In the genomic region with DNA sequence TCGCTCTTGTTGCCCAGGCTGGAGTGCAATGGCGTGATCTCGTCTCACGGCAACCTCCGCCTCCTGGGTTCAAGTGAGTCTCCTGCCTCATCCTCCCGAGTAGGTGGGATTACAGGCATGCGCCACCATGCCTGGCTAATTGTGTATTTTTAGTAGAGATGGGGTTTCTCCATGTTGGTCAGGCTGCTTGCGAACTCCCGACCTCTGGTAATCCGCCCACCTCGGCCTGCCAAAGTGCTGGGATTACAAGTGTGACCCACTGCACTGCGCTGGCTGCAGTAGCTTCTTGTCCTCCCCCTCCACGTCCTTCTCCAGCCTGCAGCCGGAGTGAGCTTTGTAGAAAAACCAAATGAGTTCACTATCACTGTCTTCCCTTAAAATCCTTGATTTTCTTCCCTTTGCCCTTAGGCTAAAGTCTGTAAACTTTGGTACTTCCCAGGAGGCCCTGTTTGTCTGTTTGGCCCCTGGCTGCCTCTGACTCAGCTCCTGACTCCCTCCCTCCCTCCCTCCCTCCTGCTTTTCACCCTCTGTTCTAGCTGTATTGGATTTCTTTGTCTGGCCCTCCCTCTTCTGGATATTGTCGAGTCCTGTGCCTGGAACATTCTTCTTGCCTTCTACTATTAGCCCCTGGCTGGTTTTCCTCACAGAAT, we compare ENCODE assay signal across 1 cellular context.
TF ChIP-seq lines count a peak whose summit lies in the region.

No MANE protein-coding gene starts in this region.

TF ChIP-seq in HepG2, 621 proteins besides CTCF, POLR2A, EP300 and RAD21 (continued from another document and continues in another):
- TF ChIP-seq, protein P1, sequence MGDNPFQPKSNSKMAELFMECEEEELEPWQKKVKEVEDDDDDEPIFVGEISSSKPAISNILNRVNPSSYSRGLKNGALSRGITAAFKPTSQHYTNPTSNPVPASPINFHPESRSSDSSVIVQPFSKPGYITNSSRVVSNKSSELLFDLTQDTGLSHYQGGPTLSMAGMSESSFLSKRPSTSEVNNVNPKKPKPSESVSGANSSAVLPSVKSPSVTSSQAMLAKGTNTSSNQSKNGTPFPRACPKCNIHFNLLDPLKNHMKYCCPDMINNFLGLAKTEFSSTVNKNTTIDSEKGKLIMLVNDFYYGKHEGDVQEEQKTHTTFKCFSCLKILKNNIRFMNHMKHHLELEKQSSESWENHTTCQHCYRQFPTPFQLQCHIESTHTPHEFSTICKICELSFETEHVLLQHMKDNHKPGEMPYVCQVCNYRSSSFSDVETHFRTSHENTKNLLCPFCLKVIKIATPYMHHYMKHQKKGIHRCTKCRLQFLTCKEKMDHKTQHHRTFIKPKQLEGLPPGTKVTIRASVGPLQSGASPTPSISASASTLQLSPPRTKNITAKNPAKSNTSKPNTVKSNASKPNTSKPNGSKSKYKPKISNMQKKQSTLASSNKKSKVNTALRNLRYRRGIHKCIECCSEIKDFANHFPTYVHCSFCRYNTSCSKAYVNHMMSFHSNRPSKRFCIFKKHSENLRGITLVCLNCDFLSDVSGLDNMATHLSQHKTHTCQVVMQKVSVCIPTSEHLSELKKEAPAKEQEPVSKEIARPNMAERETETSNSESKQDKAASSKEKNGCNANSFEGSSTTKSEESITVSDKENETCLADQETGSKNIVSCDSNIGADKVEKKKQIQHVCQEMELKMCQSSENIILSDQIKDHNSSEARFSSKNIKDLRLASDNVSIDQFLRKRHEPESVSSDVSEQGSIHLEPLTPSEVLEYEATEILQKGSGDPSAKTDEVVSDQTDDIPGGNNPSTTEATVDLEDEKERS (CRISPR knock-in tag; IDR thresholded peaks at IDR 0.05): peak; percentile 78; the same call in 1 of the 2 replicates
- TF ChIP-seq, protein P2, sequence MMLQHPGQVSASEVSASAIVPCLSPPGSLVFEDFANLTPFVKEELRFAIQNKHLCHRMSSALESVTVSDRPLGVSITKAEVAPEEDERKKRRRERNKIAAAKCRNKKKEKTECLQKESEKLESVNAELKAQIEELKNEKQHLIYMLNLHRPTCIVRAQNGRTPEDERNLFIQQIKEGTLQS (CRISPR knock-in tag; IDR thresholded peaks at IDR 0.05): peak; percentile 69
- peak; percentile 33; the same call in 1 of the 2 replicates for TF ChIP-seq RFXAP (CRISPR knock-in tag; IDR thresholded peaks at IDR 0.05; ENCODE audit: borderline replicate concordance)
- TF ChIP-seq ZNF17 (CRISPR knock-in tag; IDR thresholded peaks at IDR 0.05): no peak
- no peak for TF ChIP-seq ZNF780A (CRISPR knock-in tag; IDR thresholded peaks at IDR 0.05)
- no peak; the same call in 1 of the 2 replicates for TF ChIP-seq ZNF816 (CRISPR knock-in tag; IDR thresholded peaks at IDR 0.05; ENCODE audit: borderline replicate concordance)
- no peak; the same call in 1 of the 2 replicates for TF ChIP-seq TCF7 (IDR thresholded peaks at IDR 0.05; ENCODE audit: low read depth)
- no peak; the same call in 1 of the 2 replicates for TF ChIP-seq SALL2 (CRISPR knock-in tag; IDR thresholded peaks at IDR 0.05)
- TF ChIP-seq MBNL3 (CRISPR knock-in tag; conservative IDR thresholded peaks at IDR 0.05): no peak
- TF ChIP-seq CCDC6 (CRISPR knock-in tag; IDR thresholded peaks at IDR 0.05): no peak
- TF ChIP-seq ZNF484 (CRISPR knock-in tag; IDR thresholded peaks at IDR 0.05; ENCODE audit: borderline replicate concordance, low read depth): no peak
- TF ChIP-seq ZNF75D (CRISPR knock-in tag; IDR thresholded peaks at IDR 0.05; ENCODE audit: borderline replicate concordance): no peak
- TF ChIP-seq, protein P3, sequence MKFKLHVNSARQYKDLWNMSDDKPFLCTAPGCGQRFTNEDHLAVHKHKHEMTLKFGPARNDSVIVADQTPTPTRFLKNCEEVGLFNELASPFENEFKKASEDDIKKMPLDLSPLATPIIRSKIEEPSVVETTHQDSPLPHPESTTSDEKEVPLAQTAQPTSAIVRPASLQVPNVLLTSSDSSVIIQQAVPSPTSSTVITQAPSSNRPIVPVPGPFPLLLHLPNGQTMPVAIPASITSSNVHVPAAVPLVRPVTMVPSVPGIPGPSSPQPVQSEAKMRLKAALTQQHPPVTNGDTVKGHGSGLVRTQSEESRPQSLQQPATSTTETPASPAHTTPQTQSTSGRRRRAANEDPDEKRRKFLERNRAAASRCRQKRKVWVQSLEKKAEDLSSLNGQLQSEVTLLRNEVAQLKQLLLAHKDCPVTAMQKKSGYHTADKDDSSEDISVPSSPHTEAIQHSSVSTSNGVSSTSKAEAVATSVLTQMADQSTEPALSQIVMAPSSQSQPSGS (CRISPR knock-in tag; IDR thresholded peaks at IDR 0.05): peak; percentile 65; the same call in 1 of the 2 replicates
- TF ChIP-seq ZSCAN20 (CRISPR knock-in tag; IDR thresholded peaks at IDR 0.05; ENCODE audit: borderline replicate concordance): no peak
- TF ChIP-seq RARG (CRISPR knock-in tag; IDR thresholded peaks at IDR 0.05; ENCODE audit: low read depth): no peak; the same call in 1 of the 2 replicates
- TF ChIP-seq, protein P4, sequence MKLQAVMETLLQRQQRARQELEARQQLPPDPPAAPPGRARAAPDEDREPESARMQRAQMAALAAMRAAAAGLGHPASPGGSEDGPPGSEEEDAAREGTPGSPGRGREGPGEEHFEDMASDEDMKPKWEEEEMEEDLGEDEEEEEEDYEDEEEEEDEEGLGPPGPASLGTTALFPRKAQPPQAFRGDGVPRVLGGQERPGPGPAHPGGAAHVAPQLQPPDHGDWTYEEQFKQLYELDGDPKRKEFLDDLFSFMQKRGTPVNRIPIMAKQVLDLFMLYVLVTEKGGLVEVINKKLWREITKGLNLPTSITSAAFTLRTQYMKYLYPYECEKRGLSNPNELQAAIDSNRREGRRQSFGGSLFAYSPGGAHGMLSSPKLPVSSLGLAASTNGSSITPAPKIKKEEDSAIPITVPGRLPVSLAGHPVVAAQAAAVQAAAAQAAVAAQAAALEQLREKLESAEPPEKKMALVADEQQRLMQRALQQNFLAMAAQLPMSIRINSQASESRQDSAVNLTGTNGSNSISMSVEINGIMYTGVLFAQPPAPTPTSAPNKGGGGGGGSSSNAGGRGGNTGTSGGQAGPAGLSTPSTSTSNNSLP (IDR thresholded peaks at IDR 0.05; ENCODE audit: low read depth, low read length): peak; percentile 54; the same call in 1 of the 2 replicates
- no peak for TF ChIP-seq ZNF253 (CRISPR knock-in tag; IDR thresholded peaks at IDR 0.05; ENCODE audit: borderline replicate concordance)
- TF ChIP-seq ZNF264 (CRISPR knock-in tag; IDR thresholded peaks at IDR 0.05): 0 out of 2 replicates have a peak, but pooled peaks have one; percentile 37
- TF ChIP-seq ZNF101 (CRISPR knock-in tag; IDR thresholded peaks at IDR 0.05; ENCODE audit: borderline replicate concordance, low read depth): no peak
- TF ChIP-seq, protein P5, sequence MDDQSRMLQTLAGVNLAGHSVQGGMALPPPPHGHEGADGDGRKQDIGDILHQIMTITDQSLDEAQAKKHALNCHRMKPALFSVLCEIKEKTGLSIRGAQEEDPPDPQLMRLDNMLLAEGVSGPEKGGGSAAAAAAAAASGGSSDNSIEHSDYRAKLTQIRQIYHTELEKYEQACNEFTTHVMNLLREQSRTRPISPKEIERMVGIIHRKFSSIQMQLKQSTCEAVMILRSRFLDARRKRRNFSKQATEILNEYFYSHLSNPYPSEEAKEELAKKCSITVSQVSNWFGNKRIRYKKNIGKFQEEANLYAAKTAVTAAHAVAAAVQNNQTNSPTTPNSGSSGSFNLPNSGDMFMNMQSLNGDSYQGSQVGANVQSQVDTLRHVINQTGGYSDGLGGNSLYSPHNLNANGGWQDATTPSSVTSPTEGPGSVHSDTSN (CRISPR knock-in tag; IDR thresholded peaks at IDR 0.05; ENCODE audit: borderline replicate concordance): no peak
- TF ChIP-seq, protein P6, sequence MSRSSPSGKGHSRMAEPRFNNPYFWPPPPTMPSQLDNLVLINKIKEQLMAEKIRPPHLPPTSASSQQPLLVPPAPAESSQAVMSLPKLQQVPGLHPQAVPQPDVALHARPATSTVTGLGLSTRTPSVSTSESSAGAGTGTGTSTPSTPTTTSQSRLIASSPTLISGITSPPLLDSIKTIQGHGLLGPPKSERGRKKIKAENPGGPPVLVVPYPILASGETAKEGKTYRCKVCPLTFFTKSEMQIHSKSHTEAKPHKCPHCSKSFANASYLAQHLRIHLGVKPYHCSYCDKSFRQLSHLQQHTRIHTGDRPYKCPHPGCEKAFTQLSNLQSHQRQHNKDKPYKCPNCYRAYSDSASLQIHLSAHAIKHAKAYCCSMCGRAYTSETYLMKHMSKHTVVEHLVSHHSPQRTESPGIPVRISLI (CRISPR knock-in tag; IDR thresholded peaks at IDR 0.05; ENCODE audit: borderline replicate concordance): 0 out of 2 replicates have a peak, but pooled peaks have one; percentile 45
- no peak for TF ChIP-seq ZFP36L1 (CRISPR knock-in tag; IDR thresholded peaks at IDR 0.05)
- TF ChIP-seq, protein P7, sequence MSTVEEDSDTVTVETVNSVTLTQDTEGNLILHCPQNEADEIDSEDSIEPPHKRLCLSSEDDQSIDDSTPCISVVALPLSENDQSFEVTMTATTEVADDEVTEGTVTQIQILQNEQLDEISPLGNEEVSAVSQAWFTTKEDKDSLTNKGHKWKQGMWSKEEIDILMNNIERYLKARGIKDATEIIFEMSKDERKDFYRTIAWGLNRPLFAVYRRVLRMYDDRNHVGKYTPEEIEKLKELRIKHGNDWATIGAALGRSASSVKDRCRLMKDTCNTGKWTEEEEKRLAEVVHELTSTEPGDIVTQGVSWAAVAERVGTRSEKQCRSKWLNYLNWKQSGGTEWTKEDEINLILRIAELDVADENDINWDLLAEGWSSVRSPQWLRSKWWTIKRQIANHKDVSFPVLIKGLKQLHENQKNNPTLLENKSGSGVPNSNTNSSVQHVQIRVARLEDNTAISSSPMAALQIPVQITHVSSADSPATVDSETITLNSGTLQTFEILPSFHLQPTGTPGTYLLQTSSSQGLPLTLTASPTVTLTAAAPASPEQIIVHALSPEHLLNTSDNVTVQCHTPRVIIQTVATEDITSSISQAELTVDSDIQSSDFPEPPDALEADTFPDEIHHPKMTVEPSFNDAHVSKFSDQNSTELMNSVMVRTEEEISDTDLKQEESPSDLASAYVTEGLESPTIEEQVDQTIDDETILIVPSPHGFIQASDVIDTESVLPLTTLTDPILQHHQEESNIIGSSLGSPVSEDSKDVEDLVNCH (CRISPR knock-in tag; IDR thresholded peaks at IDR 0.05): no peak
- TF ChIP-seq SP140L (CRISPR knock-in tag; IDR thresholded peaks at IDR 0.05; ENCODE audit: borderline replicate concordance): 0 out of 2 replicates have a peak, but pooled peaks have one; percentile 61
- TF ChIP-seq, protein P8, sequence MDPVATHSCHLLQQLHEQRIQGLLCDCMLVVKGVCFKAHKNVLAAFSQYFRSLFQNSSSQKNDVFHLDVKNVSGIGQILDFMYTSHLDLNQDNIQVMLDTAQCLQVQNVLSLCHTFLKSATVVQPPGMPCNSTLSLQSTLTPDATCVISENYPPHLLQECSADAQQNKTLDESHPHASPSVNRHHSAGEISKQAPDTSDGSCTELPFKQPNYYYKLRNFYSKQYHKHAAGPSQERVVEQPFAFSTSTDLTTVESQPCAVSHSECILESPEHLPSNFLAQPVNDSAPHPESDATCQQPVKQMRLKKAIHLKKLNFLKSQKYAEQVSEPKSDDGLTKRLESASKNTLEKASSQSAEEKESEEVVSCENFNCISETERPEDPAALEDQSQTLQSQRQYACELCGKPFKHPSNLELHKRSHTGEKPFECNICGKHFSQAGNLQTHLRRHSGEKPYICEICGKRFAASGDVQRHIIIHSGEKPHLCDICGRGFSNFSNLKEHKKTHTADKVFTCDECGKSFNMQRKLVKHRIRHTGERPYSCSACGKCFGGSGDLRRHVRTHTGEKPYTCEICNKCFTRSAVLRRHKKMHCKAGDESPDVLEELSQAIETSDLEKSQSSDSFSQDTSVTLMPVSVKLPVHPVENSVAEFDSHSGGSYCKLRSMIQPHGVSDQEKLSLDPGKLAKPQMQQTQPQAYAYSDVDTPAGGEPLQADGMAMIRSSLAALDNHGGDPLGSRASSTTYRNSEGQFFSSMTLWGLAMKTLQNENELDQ (CRISPR knock-in tag; IDR thresholded peaks at IDR 0.05; ENCODE audit: borderline replicate concordance): no peak
- no peak; the same call in 1 of the 2 replicates for TF ChIP-seq ZNF652 (CRISPR knock-in tag; IDR thresholded peaks at IDR 0.05; ENCODE audit: borderline replicate concordance, low read depth)
- TF ChIP-seq, protein P9, sequence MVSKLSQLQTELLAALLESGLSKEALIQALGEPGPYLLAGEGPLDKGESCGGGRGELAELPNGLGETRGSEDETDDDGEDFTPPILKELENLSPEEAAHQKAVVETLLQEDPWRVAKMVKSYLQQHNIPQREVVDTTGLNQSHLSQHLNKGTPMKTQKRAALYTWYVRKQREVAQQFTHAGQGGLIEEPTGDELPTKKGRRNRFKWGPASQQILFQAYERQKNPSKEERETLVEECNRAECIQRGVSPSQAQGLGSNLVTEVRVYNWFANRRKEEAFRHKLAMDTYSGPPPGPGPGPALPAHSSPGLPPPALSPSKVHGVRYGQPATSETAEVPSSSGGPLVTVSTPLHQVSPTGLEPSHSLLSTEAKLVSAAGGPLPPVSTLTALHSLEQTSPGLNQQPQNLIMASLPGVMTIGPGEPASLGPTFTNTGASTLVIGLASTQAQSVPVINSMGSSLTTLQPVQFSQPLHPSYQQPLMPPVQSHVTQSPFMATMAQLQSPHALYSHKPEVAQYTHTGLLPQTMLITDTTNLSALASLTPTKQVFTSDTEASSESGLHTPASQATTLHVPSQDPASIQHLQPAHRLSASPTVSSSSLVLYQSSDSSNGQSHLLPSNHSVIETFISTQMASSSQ (IDR thresholded peaks at IDR 0.05; ENCODE audit: low read depth): peak; percentile 48; the same call in 1 of the 2 replicates
- TF ChIP-seq, protein P9 (CRISPR knock-in tag; IDR thresholded peaks at IDR 0.05; ENCODE audit: borderline replicate concordance): 0 out of 2 replicates have a peak, but pooled peaks have one; percentile 54
- TF ChIP-seq, protein P10, sequence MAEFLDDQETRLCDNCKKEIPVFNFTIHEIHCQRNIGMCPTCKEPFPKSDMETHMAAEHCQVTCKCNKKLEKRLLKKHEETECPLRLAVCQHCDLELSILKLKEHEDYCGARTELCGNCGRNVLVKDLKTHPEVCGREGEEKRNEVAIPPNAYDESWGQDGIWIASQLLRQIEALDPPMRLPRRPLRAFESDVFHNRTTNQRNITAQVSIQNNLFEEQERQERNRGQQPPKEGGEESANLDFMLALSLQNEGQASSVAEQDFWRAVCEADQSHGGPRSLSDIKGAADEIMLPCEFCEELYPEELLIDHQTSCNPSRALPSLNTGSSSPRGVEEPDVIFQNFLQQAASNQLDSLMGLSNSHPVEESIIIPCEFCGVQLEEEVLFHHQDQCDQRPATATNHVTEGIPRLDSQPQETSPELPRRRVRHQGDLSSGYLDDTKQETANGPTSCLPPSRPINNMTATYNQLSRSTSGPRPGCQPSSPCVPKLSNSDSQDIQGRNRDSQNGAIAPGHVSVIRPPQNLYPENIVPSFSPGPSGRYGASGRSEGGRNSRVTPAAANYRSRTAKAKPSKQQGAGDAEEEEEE (CRISPR knock-in tag; IDR thresholded peaks at IDR 0.05; ENCODE audit: borderline replicate concordance): no peak; the same call in 1 of the 2 replicates
